9 cellular contexts compared by ENCODE assay signal in the genomic region with DNA sequence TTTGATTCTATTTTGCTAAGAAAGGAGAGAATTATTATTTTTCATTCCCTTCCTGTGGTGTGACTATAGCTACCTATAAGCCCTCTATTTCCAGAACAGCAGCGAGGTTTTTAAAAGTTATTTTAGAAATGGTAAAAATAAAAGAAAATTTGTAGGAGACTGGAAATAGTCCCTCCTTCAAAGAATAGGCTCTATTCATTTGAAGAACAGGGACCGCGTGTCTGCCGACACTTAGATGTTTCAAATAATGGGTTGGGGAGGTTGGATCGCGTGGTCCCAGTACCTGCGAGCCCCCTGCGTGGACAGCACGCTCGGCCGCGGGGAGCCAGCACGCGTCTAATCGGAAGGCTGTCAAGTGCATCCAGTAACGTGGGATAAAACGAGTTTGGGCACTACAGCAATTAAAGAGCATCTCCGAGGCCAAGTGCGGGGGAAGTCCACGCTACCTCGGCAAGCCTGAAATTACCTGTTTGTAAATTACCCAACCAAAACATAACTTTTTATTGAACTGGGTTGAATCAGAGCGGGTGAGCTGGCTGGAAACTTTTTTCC. TPM values are rescaled to one million over a fixed set of nuclear protein-coding genes. Genes with fewer than 3 reads are reported as not detected.
A peak's percentile ranks its signal among the peaks of the same experiment; 100 is the strongest.
DNase-seq lines count a peak whose midpoint lies in the region; ATAC-seq and TF ChIP-seq lines count a peak whose summit lies in the region.
"Had no signal": no experiment of that assay in that cellular context is flagged by ENCODE, and none has a peak within 500 bp of the region (broad histone marks: within the 10 kb centered on the region; RNA-seq: fewer than 3 reads in every experiment).

No MANE protein-coding gene starts in this region.

- no peak overlapping the region for H3K4ac ChIP-seq in neuronal stem cell (ENCODE audit: low read length)

- no peak overlapping the region for H3K23ac ChIP-seq in neuronal stem cell (ENCODE audit: low read depth, low read length, poor library complexity)

- DNase-seq in NCI-H524 (lab: John Stamatoyannopoulos, UW) (peak; percentile 50 to 57), NCI-H524 treated with DMSO at 0.1 percent for 48 hours (lab: John Stamatoyannopoulos, UW) (no peak), NCI-H526 treated with DMSO at 0.1 percent for 48 hours (lab: John Stamatoyannopoulos, UW) (peak; percentile 29), neuronal stem cell (ENCODE audit: low spot score) (no peak)
- DNase-seq in CD4-positive, alpha-beta T cell: no peak
- DNase-seq: activated B cell treated with CpG ODN at 0.5 μM for 24 hours had no signal

- TF ChIP-seq CTCF in CD4-positive, alpha-beta T cell (IDR thresholded peaks at IDR 0.05): no peak

- peak overlapping the region; percentile 66 to 84 for H3K4me3 ChIP-seq in neuronal stem cell (ENCODE audit: low read length in 2 of 2)

- no peak overlapping the region for H2BK120ac ChIP-seq in neuronal stem cell (ENCODE audit: low read depth, low read length)

- H4K91ac ChIP-seq in neuronal stem cell (ENCODE audit: low read depth, low read length, poor library complexity): no peak overlapping the region

- H3K27me3 ChIP-seq in neuronal stem cell (ENCODE audit: control insufficient read depth in 3 of 3, insufficient read depth in 3 of 3, low read depth in 1 of 3, low read length in 3 of 3): peaks cover 3 to 67% (median 9%) of the 10 kb centered on the region in 3 experiments
- peaks cover 30% of the 10 kb centered on the region for H3K27me3 ChIP-seq in CD4-positive, alpha-beta T cell (ENCODE audit: control insufficient read depth, insufficient read depth, low read length)

- H3K9ac ChIP-seq in neuronal stem cell (ENCODE audit: low read depth, low read length, poor library complexity): peak overlapping the region; percentile 60

- H3K4me3 Mint-ChIP-seq in CD4-positive, alpha-beta T cell: no peak overlapping the region
- H3K4me3 Mint-ChIP-seq: activated B cell treated with CpG ODN at 0.5 μM for 24 hours had no signal

- peaks cover 2 to 5% of the 10 kb centered on the region in 2 donors for H3K4me1 ChIP-seq in neuronal stem cell (ENCODE audit: control insufficient read depth in 2 of 2, insufficient read depth in 1 of 2, low read depth in 1 of 2, low read length in 2 of 2)

- H3K36me3 ChIP-seq in neuronal stem cell (replicated peaks in 1 of 2; ENCODE audit: control insufficient read depth in 2 of 2, insufficient read depth in 2 of 2, low read length in 2 of 2): no peaks in the 10 kb centered on the region

- H3K4me2 ChIP-seq in neuronal stem cell (ENCODE audit: insufficient read depth, low read length, poor library complexity, severe bottlenecking): peak overlapping the region; percentile 100

- no peak overlapping the region for H4K8ac ChIP-seq in neuronal stem cell (ENCODE audit: low read depth, low read length)

- H2BK12ac ChIP-seq in neuronal stem cell (ENCODE audit: low read length): no peak overlapping the region

- H2BK5ac ChIP-seq in neuronal stem cell (ENCODE audit: low read length): no peak overlapping the region

- peaks cover 46% of the 10 kb centered on the region for H3K27me3 Mint-ChIP-seq in CD4-positive, alpha-beta T cell

- WGBS in neuronal stem cell (ENCODE audit: extremely low coverage in 2 of 2, insufficient read length in 2 of 2, insufficient replicate concordance in 1 of 2), 2 donors: no CpG with 5 or more reads among the region's 22 CpGs

- no peak overlapping the region for H3K27ac ChIP-seq in neuronal stem cell (replicated peaks; ENCODE audit: low read length)
- H3K27ac ChIP-seq in CD4-positive, alpha-beta T cell (ENCODE audit: low read depth, low read length): no peak overlapping the region

- H3K27ac Mint-ChIP-seq in CD4-positive, alpha-beta T cell: no peak overlapping the region
- H3K27ac Mint-ChIP-seq: activated B cell treated with CpG ODN at 0.5 μM for 24 hours had no signal

- CTCF ChIA-PET in CD4-positive, alpha-beta T cell (lab: Charles Lee): no interaction called here

- peak overlapping the region; percentile 64 for H3K18ac ChIP-seq in neuronal stem cell (ENCODE audit: low read length)

- no peaks in the 10 kb centered on the region for H3K9me3 Mint-ChIP-seq in CD4-positive, alpha-beta T cell
- H3K9me3 Mint-ChIP-seq: activated B cell treated with CpG ODN at 0.5 μM for 24 hours had no signal

- H3K9me3 ChIP-seq in neuronal stem cell (replicated peaks in 1 of 2; ENCODE audit: control insufficient read depth in 2 of 2, insufficient read depth in 1 of 2, low read depth in 1 of 2, low read length in 2 of 2): no peaks in the 10 kb centered on the region
- H3K9me3 ChIP-seq in CD4-positive, alpha-beta T cell (ENCODE audit: control insufficient read depth, low read length): no peaks in the 10 kb centered on the region

- no peak overlapping the region for H2AK5ac ChIP-seq in neuronal stem cell (ENCODE audit: low read depth, low read length)

- H3K4me1 Mint-ChIP-seq in CD4-positive, alpha-beta T cell (ENCODE audit: low read depth): peaks cover 3% of the 10 kb centered on the region

- ATAC-seq in esophagus mucosa: peak; percentile 28
- no peak for ATAC-seq in CD4-positive, alpha-beta T cell (ENCODE audit: poor library complexity)
- ATAC-seq in GM18861 (IDR thresholded peaks at IDR 0.05; ENCODE audit: unreplicated experiment): no peak
- no peak for ATAC-seq in GM21423 (IDR thresholded peaks at IDR 0.05; ENCODE audit: unreplicated experiment)

- no peaks in the 10 kb centered on the region for H3K36me3 Mint-ChIP-seq in CD4-positive, alpha-beta T cell (ENCODE audit: low read depth)

- intact Hi-C loops in CD4-positive, alpha-beta T cell (cut with DNase I, micrococcal nuclease): no loop called here

- peaks cover 2% of the 10 kb centered on the region for H3K79me1 ChIP-seq in neuronal stem cell (ENCODE audit: low read depth, low read length)

- POLR2A ChIA-PET in CD4-positive, alpha-beta T cell (lab: Charles Lee): no interaction called here

- peak overlapping the region; percentile 31 for H3K14ac ChIP-seq in neuronal stem cell (ENCODE audit: low read length)

- no peak overlapping the region for H2BK15ac ChIP-seq in neuronal stem cell (ENCODE audit: low read length)

- H2AFZ ChIP-seq in neuronal stem cell (ENCODE audit: low read length): peak overlapping the region; percentile 100

RNA-seq across cellular contexts. Expression of a gene that starts 1.0 kb away (rescaled TPM):
- total RNA-seq in esophagus mucosa: 2.2 TPM
- polyA plus RNA-seq in neuronal stem cell (2013, experiment 1 of 2): 0.84 TPM
- 0.58 TPM for polyA plus RNA-seq in neuronal stem cell (2013, experiment 2 of 2)
- not detected for total RNA-seq in CD4-positive, alpha-beta T cell
- total RNA-seq: activated B cell treated with CpG ODN at 0.5 μM for 24 hours had no signal

Comparison
In these comparisons a context has a peak if more than half of its experiments do, and no peak if none do; other contexts are left out.
1. DNase-seq: peak in NCI-H524 (2 of 2) and NCI-H526 treated with DMSO at 0.1 percent for 48 hours (single experiment); none in NCI-H524 treated with DMSO at 0.1 percent for 48 hours (single experiment), neuronal stem cell (single experiment) and CD4-positive, alpha-beta T cell (0 of 10).